ENCODE assay signal across 27 cellular contexts in genomic region chr19:32576790-32577189, GRCh38.
"Had no signal": no experiment of that assay in that cellular context is flagged by ENCODE, and none has a peak within 500 bp of the region (broad histone marks: within the 10 kb centered on the region; RNA-seq: fewer than 3 reads in every experiment).

No MANE protein-coding gene starts in this region.

- H3K4me3 ChIP-seq: stomach, suprapubic skin, testis, thoracic aorta, thyroid gland, tibial artery, tibial nerve, transverse colon, upper lobe of left lung, upper lobe of right lung, uterus, vagina had no signal

- H3K27me3 ChIP-seq: stomach, testis, thyroid gland, tibial nerve, transverse colon, upper lobe of left lung, upper lobe of right lung, uterus, vagina had no signal

- ATAC-seq: stimulated activated effector memory CD8-positive, alpha-beta T cell treated with anti-CD3 and anti-CD28 coated beads, Interleukin-12 subunit alpha, Interleukin-12 subunit beta, amount 100 ng/mL, for 72 hours; stimulated activated memory B cell treated with anti-CD40 and anti-IgM and Interleukin-4, amounts not matched to agents 10 μg/mL and 1 μg/mL and 100 μg/mL, for 72 hours; stimulated activated naive B cell treated with anti-CD40 and anti-IgM and Interleukin-4, amounts not matched to agents 10 μg/mL and 1 μg/mL and 100 μg/mL, for 72 hours; stimulated activated naive CD8-positive, alpha-beta T cell treated with anti-CD3 and anti-CD28 coated beads, Interleukin-15, amount 100 ng/mL, for 72 hours; stimulated activated naive CD8-positive, alpha-beta T cell treated with anti-CD3 and anti-CD28 coated beads, Interleukin-15, Interleukin-2, amounts not matched to agents 100 U/mL and 50 U/mL, for 24 hours; upper lobe of right lung had no signal

- FAIRE-seq: urothelium cell line had no signal

- H3K27ac ChIP-seq: stomach, suprapubic skin, testis, thoracic aorta, thyroid gland, tibial artery, tibial nerve, transverse colon, upper lobe of left lung, upper lobe of right lung, uterus, vagina had no signal

- DNase-seq: stimulated activated CD4-positive, alpha-beta T cell treated with anti-CD3 and anti-CD28 coated beads, Interleukin-2, amount 100 ng/mL, for 48 hours; stimulated activated CD4-positive, alpha-beta T cell treated with anti-CD3 and anti-CD28 coated beads, Interleukin-4, amount 100 ng/mL, for 1 hour; stimulated activated CD4-positive, alpha-beta T cell treated with anti-CD3 and anti-CD28 coated beads, Interleukin-4, amount 100 ng/mL, for 24 hours; stimulated activated CD4-positive, alpha-beta T cell treated with anti-CD3 and anti-CD28 coated beads, Interleukin-4, amount 100 ng/mL, for 4 hours; stimulated activated CD8-positive, alpha-beta memory T cell treated with anti-CD3 and anti-CD28 coated beads, Interleukin-4, amount 100 ng/mL, for 48 hours; stimulated activated naive B cell treated with anti-CD40 and anti-IgM and Interleukin-4, amounts not matched to agents 10 μg/mL and 1 μg/mL and 100 μg/mL, for 72 hours; stimulated activated naive CD4-positive, alpha-beta T cell; stimulated activated naive CD4-positive, alpha-beta T cell treated with Interleukin-2 at 50 U/mL for 16 hours; stimulated activated naive CD8-positive, alpha-beta T cell treated with anti-CD3 and anti-CD28 coated beads, Interleukin-15, amount 100 ng/mL, for 72 hours; stimulated activated naive CD8-positive, alpha-beta T cell treated with anti-CD3 and anti-CD28 coated beads, Interleukin-15, Interleukin-2, amounts not matched to agents 100 U/mL and 50 U/mL, for 24 hours; stomach; substantia nigra; testis; thyroid gland; tibial artery; transverse colon; trophoblast cell; upper lobe of left lung; upper lobe of right lung; uterus had no signal

- H3K4me1 ChIP-seq: testis, uterus had no signal

- H3K36me3 ChIP-seq: stomach, suprapubic skin, thoracic aorta, thyroid gland, tibial artery, tibial nerve, transverse colon, upper lobe of left lung, upper lobe of right lung, uterus, vagina had no signal

- H3K9me3 ChIP-seq: stomach, suprapubic skin, testis, thoracic aorta, thyroid gland, tibial artery, tibial nerve, transverse colon, upper lobe of left lung, upper lobe of right lung, uterus, vagina had no signal
